Comparison of ENCODE assay signal across 11 cellular contexts in genomic region chr16:88814144-88814502, GRCh38. TPM values are rescaled to one million over a fixed set of nuclear protein-coding genes. Genes with fewer than 3 reads are reported as not detected.
A peak's percentile ranks its signal among the peaks of the same experiment; 100 is the strongest.
DNase-seq lines count a peak whose midpoint lies in the region; ATAC-seq and TF ChIP-seq lines count a peak whose summit lies in the region.
"Had no signal": no experiment of that assay in that cellular context is flagged by ENCODE, and none has a peak within 500 bp of the region (broad histone marks: within the 10 kb centered on the region; RNA-seq: fewer than 3 reads in every experiment).

No MANE protein-coding gene starts in this region.

- DNase-seq in CD8-positive, alpha-beta memory T cell: no peak
- DNase-seq in activated naive CD8-positive, alpha-beta T cell treated with anti-CD3 and anti-CD28 coated beads, Interleukin-2, amount 10 ng/mL, durations not matched to agents 7 days and 5 days: no peak
- DNase-seq in GM13977 (ENCODE audit: low spot score) (no peak), substantia nigra (lab: John Stamatoyannopoulos, UW) (no peak)
- DNase-seq: activated CD4-positive, alpha-beta T cell treated with anti-CD3 and anti-CD28 coated beads for 1 hour; NCI-H146; NCI-H226; SHP77 had no signal

- POLR2A ChIA-PET in CD8-positive, alpha-beta memory T cell (lab: Charles Lee): interaction anchor here (1.4 kb wide), 1 partner anchor 33 kb away, joined by 3 read pairs; no protein-coding TSS in a partner anchor
- POLR2A ChIA-PET in activated naive CD8-positive, alpha-beta T cell treated with anti-CD3 and anti-CD28 coated beads, Interleukin-2, amount 10 ng/mL, durations not matched to agents 7 days and 5 days (lab: Charles Lee): interaction anchor here (2.9 kb wide), 1 partner anchor 43 kb away, joined by 12 read pairs; the partner anchor contains the start of genes GALNS and TRAPPC2L

- peaks cover 14% of the 10 kb centered on the region for H3K4me1 ChIP-seq in CD8-positive, alpha-beta memory T cell (ENCODE audit: insufficient read depth, low read length)

- H3K9me3 ChIP-seq in CD8-positive, alpha-beta memory T cell (ENCODE audit: low read length): no peaks in the 10 kb centered on the region
- H3K9me3 ChIP-seq: ascending aorta, neutrophil, right atrium auricular region had no signal

- H3K27me3 ChIP-seq in CD8-positive, alpha-beta memory T cell (ENCODE audit: insufficient read depth, low read length, poor library complexity, severe bottlenecking): no peaks in the 10 kb centered on the region
- H3K27me3 ChIP-seq: ascending aorta, neutrophil, right atrium auricular region had no signal

- peak overlapping the region in 1 of 8 donors; percentile 21 for H3K27ac Mint-ChIP-seq in CD8-positive, alpha-beta memory T cell
- H3K27ac Mint-ChIP-seq in activated naive CD8-positive, alpha-beta T cell treated with anti-CD3 and anti-CD28 coated beads, Interleukin-2, amount 10 ng/mL, durations not matched to agents 7 days and 5 days: no peak overlapping the region

- TF ChIP-seq CTCF in GM13977 (IDR thresholded peaks at IDR 0.05; ENCODE audit: extremely low read depth, insufficient read depth, missing control alignments): no peak

- peaks cover 6% of the 10 kb centered on the region for H3K36me3 ChIP-seq in CD8-positive, alpha-beta memory T cell (ENCODE audit: insufficient read depth, low read length)

- peaks cover 0 to 4% of the 10 kb centered on the region in 2 donors for H3K27me3 Mint-ChIP-seq in CD8-positive, alpha-beta memory T cell
- H3K27me3 Mint-ChIP-seq in activated naive CD8-positive, alpha-beta T cell treated with anti-CD3 and anti-CD28 coated beads, Interleukin-2, amount 10 ng/mL, durations not matched to agents 7 days and 5 days: no peaks in the 10 kb centered on the region

- H3K4me3 ChIP-seq in CD8-positive, alpha-beta memory T cell (ENCODE audit: low read length): no peak overlapping the region
- H3K4me3 ChIP-seq: ascending aorta, right atrium auricular region had no signal

- no peak overlapping the region for H3K27ac ChIP-seq in CD8-positive, alpha-beta memory T cell (ENCODE audit: low read depth, low read length)
- no peak overlapping the region for H3K27ac ChIP-seq in substantia nigra (ENCODE audit: low read depth, low read length, poor library complexity, severe bottlenecking)
- H3K27ac ChIP-seq: ascending aorta, neutrophil, right atrium auricular region had no signal

- H3K4me1 Mint-ChIP-seq in CD8-positive, alpha-beta memory T cell: peaks cover 8 to 32% (median 17%) of the 10 kb centered on the region in 3 donors
- peaks cover 10% of the 10 kb centered on the region for H3K4me1 Mint-ChIP-seq in activated naive CD8-positive, alpha-beta T cell treated with anti-CD3 and anti-CD28 coated beads, Interleukin-2, amount 10 ng/mL, durations not matched to agents 7 days and 5 days

- ATAC-seq in activated naive CD8-positive, alpha-beta T cell treated with anti-CD3 and anti-CD28 coated beads, Interleukin-2, amount 10 ng/mL, durations not matched to agents 7 days and 5 days (ENCODE audit: low read depth): no peak

- peak overlapping the region in 4 of 7 donors; percentile 58 to 83 (median 60) for H3K4me3 Mint-ChIP-seq in CD8-positive, alpha-beta memory T cell
- peak overlapping the region; percentile 20 for H3K4me3 Mint-ChIP-seq in activated naive CD8-positive, alpha-beta T cell treated with anti-CD3 and anti-CD28 coated beads, Interleukin-2, amount 10 ng/mL, durations not matched to agents 7 days and 5 days

- H3K36me3 Mint-ChIP-seq in CD8-positive, alpha-beta memory T cell: peaks cover 0 to 15% (median 0%) of the 10 kb centered on the region in 3 donors
- peaks cover 2% of the 10 kb centered on the region for H3K36me3 Mint-ChIP-seq in activated naive CD8-positive, alpha-beta T cell treated with anti-CD3 and anti-CD28 coated beads, Interleukin-2, amount 10 ng/mL, durations not matched to agents 7 days and 5 days

- in situ Hi-C loops in GM13977 (cut with MboI; ENCODE audit: low pct_unique_long_range_greater_than_20kb, low sequenced_read_pairs, unreplicated experiment): no loop called here

- no peaks in the 10 kb centered on the region for H3K9me3 Mint-ChIP-seq in CD8-positive, alpha-beta memory T cell
- H3K9me3 Mint-ChIP-seq in activated naive CD8-positive, alpha-beta T cell treated with anti-CD3 and anti-CD28 coated beads, Interleukin-2, amount 10 ng/mL, durations not matched to agents 7 days and 5 days: no peaks in the 10 kb centered on the region

- CTCF ChIA-PET in CD8-positive, alpha-beta memory T cell (lab: Charles Lee): interaction anchor here (2.5 to 3.3 kb wide), 2 partner anchors 32 to 43 kb away, joined by 10 to 18 read pairs; partner anchors contain the start of genes GALNS and TRAPPC2L

RNA-seq across cellular contexts. Expression of gene APRT, which starts 2.4 kb away (rescaled TPM):
- 100 to 1,000 TPM; 338 to 348 TPM for total RNA-seq in CD8-positive, alpha-beta memory T cell
- polyA plus RNA-seq in CD8-positive, alpha-beta memory T cell: 490 TPM
- 100 to 1,000 TPM; 124 to 139 TPM for total RNA-seq in activated naive CD8-positive, alpha-beta T cell treated with anti-CD3 and anti-CD28 coated beads, Interleukin-2, amount 10 ng/mL, durations not matched to agents 7 days and 5 days

RNA-seq across cellular contexts. Expression of gene CDT1, which starts 10.5 kb away (rescaled TPM):
- 100 to 1,000 TPM in 1 of 2 experiments, 10 to 100 TPM in 1; 97.6 to 106 TPM for total RNA-seq in CD8-positive, alpha-beta memory T cell
- 0.26 TPM for polyA plus RNA-seq in CD8-positive, alpha-beta memory T cell
- total RNA-seq in activated naive CD8-positive, alpha-beta T cell treated with anti-CD3 and anti-CD28 coated beads, Interleukin-2, amount 10 ng/mL, durations not matched to agents 7 days and 5 days: 100 to 1,000 TPM; 135 to 140 TPM
- total RNA-seq: ascending aorta had no signal

RNA-seq across cellular contexts. Expression of gene PIEZO1, which starts 29.1 kb away (rescaled TPM):
- 100 to 1,000 TPM; 215 to 230 TPM for total RNA-seq in CD8-positive, alpha-beta memory T cell
- 58.4 TPM for polyA plus RNA-seq in CD8-positive, alpha-beta memory T cell
- 100 to 1,000 TPM; 206 to 220 TPM for total RNA-seq in activated naive CD8-positive, alpha-beta T cell treated with anti-CD3 and anti-CD28 coated beads, Interleukin-2, amount 10 ng/mL, durations not matched to agents 7 days and 5 days

RNA-seq across cellular contexts. Expression of gene GALNS, which starts 42.6 kb away (rescaled TPM):
- 10 to 100 TPM; 19.2 to 22.5 TPM for total RNA-seq in CD8-positive, alpha-beta memory T cell
- polyA plus RNA-seq in CD8-positive, alpha-beta memory T cell: 13.0 TPM
- total RNA-seq in activated naive CD8-positive, alpha-beta T cell treated with anti-CD3 and anti-CD28 coated beads, Interleukin-2, amount 10 ng/mL, durations not matched to agents 7 days and 5 days: 10 to 100 TPM; 50.9 to 51.8 TPM

RNA-seq across cellular contexts. Expression of gene TRAPPC2L, which starts 42.8 kb away (rescaled TPM):
- 100 to 1,000 TPM in 1 of 2 experiments, 10 to 100 TPM in 1; 90.0 to 104 TPM for total RNA-seq in CD8-positive, alpha-beta memory T cell
- 106 TPM for polyA plus RNA-seq in CD8-positive, alpha-beta memory T cell
- total RNA-seq in activated naive CD8-positive, alpha-beta T cell treated with anti-CD3 and anti-CD28 coated beads, Interleukin-2, amount 10 ng/mL, durations not matched to agents 7 days and 5 days: 10 to 100 TPM; 47.4 to 50.9 TPM
